8 cellular contexts compared by ENCODE assay signal in the genomic region with DNA sequence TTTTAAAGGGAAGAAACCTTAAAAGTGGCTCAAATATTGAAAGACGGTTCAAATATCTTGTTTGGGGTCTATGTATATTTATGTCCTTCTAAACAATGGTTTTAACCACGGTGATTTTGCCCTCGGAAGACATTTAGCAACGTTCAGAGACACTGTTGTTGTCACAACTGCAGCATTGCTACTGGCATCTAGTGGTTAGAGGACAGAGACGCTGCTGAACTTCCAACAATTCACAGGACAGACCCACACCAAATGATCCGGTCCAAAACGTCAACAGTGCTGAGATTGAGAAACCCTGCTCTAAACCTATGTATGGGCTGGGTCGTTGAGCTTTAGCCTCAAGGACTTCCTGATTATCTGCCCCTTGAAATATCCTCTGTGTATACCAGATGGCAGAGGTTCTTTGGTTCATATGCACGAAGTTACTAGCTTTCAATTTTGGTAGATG. TPM values are rescaled to one million over a fixed set of nuclear protein-coding genes. Genes with fewer than 3 reads are reported as not detected.
DNase-seq lines count a peak whose midpoint lies in the region; ATAC-seq and TF ChIP-seq lines count a peak whose summit lies in the region.

No MANE protein-coding gene starts in this region.

- H3K4me1 ChIP-seq in BLaER1 (peaks cover 25% of the 10 kb centered on the region), body of pancreas (peaks cover 44% of the 10 kb centered on the region)

- H3K36me3 ChIP-seq in BLaER1 (peaks cover 36% of the 10 kb centered on the region), body of pancreas (replicated peaks in 1 of 2; ENCODE audit: insufficient read depth in 1 of 2, low read depth in 2 of 2) (peaks cover 0 to 10% of the 10 kb centered on the region in 2 donors)

- intact Hi-C loops in body of pancreas (cut with DNase I) = no loop called here

- H3K4me3 ChIP-seq in BLaER1 = peak overlapping the region; percentile 89
- H3K4me3 ChIP-seq in body of pancreas = no peak overlapping the region

- no peaks in the 10 kb centered on the region for H3K9me3 Mint-ChIP-seq in stimulated activated naive CD8-positive, alpha-beta T cell treated with anti-CD3 and anti-CD28 coated beads, Interleukin-15, amount 100 ng/mL, for 72 hours

- 1 to 2% methylated on average over 6 to 9 of the region's 9 CpGs for WGBS in body of pancreas, 2 donors

- H3K9me3 ChIP-seq in BLaER1 (no peaks in the 10 kb centered on the region), body of pancreas (no peaks in the 10 kb centered on the region)

- H3K9ac ChIP-seq in BLaER1 = peak overlapping the region; percentile 91; the same call in 1 of the 2 replicates

- no peaks in the 10 kb centered on the region for H3K27me3 Mint-ChIP-seq in stimulated activated naive CD8-positive, alpha-beta T cell treated with anti-CD3 and anti-CD28 coated beads, Interleukin-15, amount 100 ng/mL, for 72 hours

- H3K27me3 ChIP-seq in BLaER1 (no peaks in the 10 kb centered on the region), body of pancreas (no peaks in the 10 kb centered on the region)

- no peak overlapping the region for H3K27ac ChIP-seq in BLaER1
- peak overlapping the region; percentile 9 to 97 (median 93) for H3K27ac ChIP-seq in body of pancreas

- ATAC-seq in body of pancreas (no peak), GM21367 (IDR thresholded peaks at IDR 0.05; ENCODE audit: unreplicated experiment) (no peak)
- peak; percentile 34 for ATAC-seq in stimulated activated naive CD8-positive, alpha-beta T cell treated with anti-CD3 and anti-CD28 coated beads, Interleukin-15, amount 100 ng/mL, for 72 hours

- peak; percentile 55 for DNase-seq in NOMO-1 treated with DMSO at 0.1 percent for 48 hours (lab: John Stamatoyannopoulos, UW; ENCODE audit: unreplicated experiment)
- peak in 3 of 4 donors; percentile 27 to 47 (median 35) for DNase-seq in body of pancreas
- peak; percentile 37 for DNase-seq in iris pigment epithelial cell (ENCODE audit: low read depth)
- peak in 1 of 2 donors; percentile 22 for DNase-seq in stimulated activated naive CD8-positive, alpha-beta T cell treated with anti-CD3 and anti-CD28 coated beads, Interleukin-15, amount 100 ng/mL, for 72 hours
- no peak for DNase-seq in 8988T

- peak in 2 of 3 donors; percentile 20 to 30 for TF ChIP-seq POLR2A in body of pancreas (IDR thresholded peaks at IDR 0.05)

- H3K27ac Mint-ChIP-seq in stimulated activated naive CD8-positive, alpha-beta T cell treated with anti-CD3 and anti-CD28 coated beads, Interleukin-15, amount 100 ng/mL, for 72 hours = no peak overlapping the region

- peak overlapping the region; percentile 97 for H3K4me2 ChIP-seq in BLaER1

- H3K4me3 Mint-ChIP-seq in stimulated activated naive CD8-positive, alpha-beta T cell treated with anti-CD3 and anti-CD28 coated beads, Interleukin-15, amount 100 ng/mL, for 72 hours = peak overlapping the region; percentile 95

- H4K20me1 ChIP-seq in BLaER1 = peaks cover 17% of the 10 kb centered on the region

- H3K4me1 Mint-ChIP-seq in stimulated activated naive CD8-positive, alpha-beta T cell treated with anti-CD3 and anti-CD28 coated beads, Interleukin-15, amount 100 ng/mL, for 72 hours = peaks cover 45% of the 10 kb centered on the region

- TF ChIP-seq CTCF in GM12872 (IDR thresholded peaks at IDR 0.05; ENCODE audit: insufficient read depth, low read depth, low read length) (peak; percentile 58), body of pancreas (IDR thresholded peaks at IDR 0.05) (peak in 4 of 7 experiments; percentile 22 to 43 (median 40))

RNA-seq across cellular contexts. Expression of gene ANGEL1, which starts 1.7 kb away (rescaled TPM):
- total RNA-seq in body of pancreas = 10 to 100 TPM; 26.5 to 44.2 TPM

RNA-seq across cellular contexts. Expression of gene LRRC74A, which starts 15.2 kb away (rescaled TPM):
- total RNA-seq in body of pancreas = not detected

RNA-seq across cellular contexts. Expression of gene VASH1, which starts 49.7 kb away (rescaled TPM):
- 1 to 10 TPM; 3.1 to 5.9 TPM for total RNA-seq in body of pancreas
